Comparison of ENCODE assay signal across 1 cellular context in the genomic region with DNA sequence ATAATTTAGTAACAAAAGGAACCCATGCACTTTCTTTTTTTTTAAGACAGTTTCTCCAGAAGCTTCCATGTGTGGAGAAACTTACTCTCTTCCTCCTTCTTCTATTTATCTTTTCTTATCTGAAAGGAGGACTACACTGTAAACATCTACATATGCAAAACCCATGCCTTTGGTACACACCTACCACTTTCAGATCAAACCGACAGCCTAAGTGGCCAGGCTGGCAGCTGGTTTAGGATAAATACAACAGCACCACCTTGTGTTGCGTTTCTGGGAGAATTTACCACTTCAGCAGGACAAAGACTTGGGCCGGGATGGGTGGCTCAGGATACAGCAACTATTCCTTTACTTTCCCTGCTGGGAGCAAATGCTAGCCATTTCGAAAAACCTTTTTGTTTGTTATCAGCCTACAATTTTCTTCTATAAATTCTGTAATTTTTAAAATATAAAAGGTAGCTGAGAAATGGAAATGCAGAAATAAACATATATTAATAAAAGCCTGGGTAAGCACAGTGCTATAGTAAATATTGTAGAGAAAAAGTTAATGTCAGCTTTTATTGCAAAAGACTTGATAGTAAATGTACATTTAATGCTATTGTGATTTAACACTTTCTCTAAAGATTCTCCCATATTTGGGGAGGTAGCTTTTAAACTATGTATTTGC.
TF ChIP-seq lines count a peak whose summit lies in the region.

No MANE protein-coding gene starts in this region.

TF ChIP-seq in HepG2, 621 proteins besides CTCF, POLR2A, EP300 and RAD21 (continued from another document):
- TF ChIP-seq SALL1 (CRISPR knock-in tag; IDR thresholded peaks at IDR 0.05): peak; percentile 53
- no peak for TF ChIP-seq DPF2 (CRISPR knock-in tag; IDR thresholded peaks at IDR 0.05; ENCODE audit: borderline replicate concordance, low read depth)
- TF ChIP-seq, protein P1, sequence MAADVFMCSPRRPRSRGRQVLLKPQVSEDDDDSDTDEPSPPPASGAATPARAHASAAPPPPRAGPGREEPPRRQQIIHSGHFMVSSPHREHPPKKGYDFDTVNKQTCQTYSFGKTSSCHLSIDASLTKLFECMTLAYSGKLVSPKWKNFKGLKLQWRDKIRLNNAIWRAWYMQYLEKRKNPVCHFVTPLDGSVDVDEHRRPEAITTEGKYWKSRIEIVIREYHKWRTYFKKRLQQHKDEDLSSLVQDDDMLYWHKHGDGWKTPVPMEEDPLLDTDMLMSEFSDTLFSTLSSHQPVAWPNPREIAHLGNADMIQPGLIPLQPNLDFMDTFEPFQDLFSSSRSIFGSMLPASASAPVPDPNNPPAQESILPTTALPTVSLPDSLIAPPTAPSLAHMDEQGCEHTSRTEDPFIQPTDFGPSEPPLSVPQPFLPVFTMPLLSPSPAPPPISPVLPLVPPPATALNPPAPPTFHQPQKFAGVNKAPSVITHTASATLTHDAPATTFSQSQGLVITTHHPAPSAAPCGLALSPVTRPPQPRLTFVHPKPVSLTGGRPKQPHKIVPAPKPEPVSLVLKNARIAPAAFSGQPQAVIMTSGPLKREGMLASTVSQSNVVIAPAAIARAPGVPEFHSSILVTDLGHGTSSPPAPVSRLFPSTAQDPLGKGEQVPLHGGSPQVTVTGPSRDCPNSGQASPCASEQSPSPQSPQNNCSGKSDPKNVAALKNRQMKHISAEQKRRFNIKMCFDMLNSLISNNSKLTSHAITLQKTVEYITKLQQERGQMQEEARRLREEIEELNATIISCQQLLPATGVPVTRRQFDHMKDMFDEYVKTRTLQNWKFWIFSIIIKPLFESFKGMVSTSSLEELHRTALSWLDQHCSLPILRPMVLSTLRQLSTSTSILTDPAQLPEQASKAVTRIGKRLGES (CRISPR knock-in tag; IDR thresholded peaks at IDR 0.05; ENCODE audit: borderline replicate concordance): no peak
- no peak for TF ChIP-seq POLR2AphosphoS5 (IDR thresholded peaks at IDR 0.05; ENCODE audit: low read depth, low read length)
- no peak for TF ChIP-seq SRSF1 (optimal IDR thresholded peaks at IDR 0.05; ENCODE audit: low read depth, low read length)
- TF ChIP-seq, protein P2, sequence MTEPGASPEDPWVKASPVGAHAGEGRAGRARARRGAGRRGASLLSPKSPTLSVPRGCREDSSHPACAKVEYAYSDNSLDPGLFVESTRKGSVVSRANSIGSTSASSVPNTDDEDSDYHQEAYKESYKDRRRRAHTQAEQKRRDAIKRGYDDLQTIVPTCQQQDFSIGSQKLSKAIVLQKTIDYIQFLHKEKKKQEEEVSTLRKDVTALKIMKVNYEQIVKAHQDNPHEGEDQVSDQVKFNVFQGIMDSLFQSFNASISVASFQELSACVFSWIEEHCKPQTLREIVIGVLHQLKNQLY (CRISPR knock-in tag; IDR thresholded peaks at IDR 0.05): no peak
- TF ChIP-seq, protein P3, sequence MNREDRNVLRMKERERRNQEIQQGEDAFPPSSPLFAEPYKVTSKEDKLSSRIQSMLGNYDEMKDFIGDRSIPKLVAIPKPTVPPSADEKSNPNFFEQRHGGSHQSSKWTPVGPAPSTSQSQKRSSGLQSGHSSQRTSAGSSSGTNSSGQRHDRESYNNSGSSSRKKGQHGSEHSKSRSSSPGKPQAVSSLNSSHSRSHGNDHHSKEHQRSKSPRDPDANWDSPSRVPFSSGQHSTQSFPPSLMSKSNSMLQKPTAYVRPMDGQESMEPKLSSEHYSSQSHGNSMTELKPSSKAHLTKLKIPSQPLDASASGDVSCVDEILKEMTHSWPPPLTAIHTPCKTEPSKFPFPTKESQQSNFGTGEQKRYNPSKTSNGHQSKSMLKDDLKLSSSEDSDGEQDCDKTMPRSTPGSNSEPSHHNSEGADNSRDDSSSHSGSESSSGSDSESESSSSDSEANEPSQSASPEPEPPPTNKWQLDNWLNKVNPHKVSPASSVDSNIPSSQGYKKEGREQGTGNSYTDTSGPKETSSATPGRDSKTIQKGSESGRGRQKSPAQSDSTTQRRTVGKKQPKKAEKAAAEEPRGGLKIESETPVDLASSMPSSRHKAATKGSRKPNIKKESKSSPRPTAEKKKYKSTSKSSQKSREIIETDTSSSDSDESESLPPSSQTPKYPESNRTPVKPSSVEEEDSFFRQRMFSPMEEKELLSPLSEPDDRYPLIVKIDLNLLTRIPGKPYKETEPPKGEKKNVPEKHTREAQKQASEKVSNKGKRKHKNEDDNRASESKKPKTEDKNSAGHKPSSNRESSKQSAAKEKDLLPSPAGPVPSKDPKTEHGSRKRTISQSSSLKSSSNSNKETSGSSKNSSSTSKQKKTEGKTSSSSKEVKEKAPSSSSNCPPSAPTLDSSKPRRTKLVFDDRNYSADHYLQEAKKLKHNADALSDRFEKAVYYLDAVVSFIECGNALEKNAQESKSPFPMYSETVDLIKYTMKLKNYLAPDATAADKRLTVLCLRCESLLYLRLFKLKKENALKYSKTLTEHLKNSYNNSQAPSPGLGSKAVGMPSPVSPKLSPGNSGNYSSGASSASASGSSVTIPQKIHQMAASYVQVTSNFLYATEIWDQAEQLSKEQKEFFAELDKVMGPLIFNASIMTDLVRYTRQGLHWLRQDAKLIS (CRISPR knock-in tag; IDR thresholded peaks at IDR 0.05): no peak
- no peak for TF ChIP-seq CREB1 (IDR thresholded peaks at IDR 0.05)
- no peak for TF ChIP-seq CREB1 (CRISPR knock-in tag; IDR thresholded peaks at IDR 0.05)
- TF ChIP-seq TOPORS (CRISPR knock-in tag; IDR thresholded peaks at IDR 0.05): no peak
- TF ChIP-seq ZNF749 (CRISPR knock-in tag; IDR thresholded peaks at IDR 0.05; ENCODE audit: borderline replicate concordance): no peak
- 0 out of 2 replicates have a peak, but pooled peaks have one; percentile 53 for TF ChIP-seq CBX5 (CRISPR knock-in tag; IDR thresholded peaks at IDR 0.05; ENCODE audit: borderline replicate concordance)
- no peak for TF ChIP-seq GABPA (IDR thresholded peaks at IDR 0.05; ENCODE audit: low read depth, low read length)
- peak; percentile 14; the same call in 1 of the 2 replicates for TF ChIP-seq GABPA (CRISPR knock-in tag; IDR thresholded peaks at IDR 0.05; ENCODE audit: low read depth)
- TF ChIP-seq ETV5 (CRISPR knock-in tag; IDR thresholded peaks at IDR 0.05; ENCODE audit: borderline replicate concordance): peak; percentile 31; the same call in 1 of the 2 replicates
- TF ChIP-seq KAT8 (CRISPR knock-in tag; IDR thresholded peaks at IDR 0.05): 0 out of 2 replicates have a peak, but pooled peaks have one; percentile 30
- TF ChIP-seq SMARCC2 (IDR thresholded peaks at IDR 0.05): no peak
- TF ChIP-seq PTBP1 (IDR thresholded peaks at IDR 0.05; ENCODE audit: low read depth, low read length, poor library complexity, severe bottlenecking): no peak
- no peak for TF ChIP-seq FOXP1 (IDR thresholded peaks at IDR 0.05)
- TF ChIP-seq FOXP1 (CRISPR knock-in tag; IDR thresholded peaks at IDR 0.05): peak; percentile 40; the same call in 1 of the 2 replicates
- TF ChIP-seq, protein P4, sequence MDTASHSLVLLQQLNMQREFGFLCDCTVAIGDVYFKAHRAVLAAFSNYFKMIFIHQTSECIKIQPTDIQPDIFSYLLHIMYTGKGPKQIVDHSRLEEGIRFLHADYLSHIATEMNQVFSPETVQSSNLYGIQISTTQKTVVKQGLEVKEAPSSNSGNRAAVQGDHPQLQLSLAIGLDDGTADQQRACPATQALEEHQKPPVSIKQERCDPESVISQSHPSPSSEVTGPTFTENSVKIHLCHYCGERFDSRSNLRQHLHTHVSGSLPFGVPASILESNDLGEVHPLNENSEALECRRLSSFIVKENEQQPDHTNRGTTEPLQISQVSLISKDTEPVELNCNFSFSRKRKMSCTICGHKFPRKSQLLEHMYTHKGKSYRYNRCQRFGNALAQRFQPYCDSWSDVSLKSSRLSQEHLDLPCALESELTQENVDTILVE (CRISPR knock-in tag; IDR thresholded peaks at IDR 0.05): 0 out of 2 replicates have a peak, but pooled peaks have one; percentile 71
- TF ChIP-seq HNRNPLL (IDR thresholded peaks at IDR 0.05; ENCODE audit: low read depth, low read length, poor library complexity, severe bottlenecking): no peak
- TF ChIP-seq ZNF160 (CRISPR knock-in tag; IDR thresholded peaks at IDR 0.05): no peak
- peak; percentile 22 for TF ChIP-seq ASH2L (IDR thresholded peaks at IDR 0.05; ENCODE audit: insufficient read length, low read depth, low read length)
- TF ChIP-seq BRD4 (CRISPR knock-in tag; IDR thresholded peaks at IDR 0.05): no peak
- no peak for TF ChIP-seq ZNF720 (CRISPR knock-in tag; IDR thresholded peaks at IDR 0.05)
- TF ChIP-seq ZFP62 (CRISPR knock-in tag; IDR thresholded peaks at IDR 0.05): no peak
- no peak for TF ChIP-seq TCF7 (IDR thresholded peaks at IDR 0.05; ENCODE audit: low read depth)
- no peak for TF ChIP-seq ZKSCAN8 (CRISPR knock-in tag; IDR thresholded peaks at IDR 0.05; ENCODE audit: borderline replicate concordance)
- TF ChIP-seq, protein P5, sequence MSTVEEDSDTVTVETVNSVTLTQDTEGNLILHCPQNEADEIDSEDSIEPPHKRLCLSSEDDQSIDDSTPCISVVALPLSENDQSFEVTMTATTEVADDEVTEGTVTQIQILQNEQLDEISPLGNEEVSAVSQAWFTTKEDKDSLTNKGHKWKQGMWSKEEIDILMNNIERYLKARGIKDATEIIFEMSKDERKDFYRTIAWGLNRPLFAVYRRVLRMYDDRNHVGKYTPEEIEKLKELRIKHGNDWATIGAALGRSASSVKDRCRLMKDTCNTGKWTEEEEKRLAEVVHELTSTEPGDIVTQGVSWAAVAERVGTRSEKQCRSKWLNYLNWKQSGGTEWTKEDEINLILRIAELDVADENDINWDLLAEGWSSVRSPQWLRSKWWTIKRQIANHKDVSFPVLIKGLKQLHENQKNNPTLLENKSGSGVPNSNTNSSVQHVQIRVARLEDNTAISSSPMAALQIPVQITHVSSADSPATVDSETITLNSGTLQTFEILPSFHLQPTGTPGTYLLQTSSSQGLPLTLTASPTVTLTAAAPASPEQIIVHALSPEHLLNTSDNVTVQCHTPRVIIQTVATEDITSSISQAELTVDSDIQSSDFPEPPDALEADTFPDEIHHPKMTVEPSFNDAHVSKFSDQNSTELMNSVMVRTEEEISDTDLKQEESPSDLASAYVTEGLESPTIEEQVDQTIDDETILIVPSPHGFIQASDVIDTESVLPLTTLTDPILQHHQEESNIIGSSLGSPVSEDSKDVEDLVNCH (CRISPR knock-in tag; IDR thresholded peaks at IDR 0.05): no peak
- TF ChIP-seq BHLHE40 (IDR thresholded peaks at IDR 0.05; ENCODE audit: low read length): no peak
- no peak for TF ChIP-seq HCFC1 (IDR thresholded peaks at IDR 0.05; ENCODE audit: low read depth, low read length)
- TF ChIP-seq TMF1 (CRISPR knock-in tag; IDR thresholded peaks at IDR 0.05; ENCODE audit: low read depth): no peak
- TF ChIP-seq NR2F6 (IDR thresholded peaks at IDR 0.05): no peak
- no peak for TF ChIP-seq NR2F6 (CRISPR knock-in tag; IDR thresholded peaks at IDR 0.05)
- TF ChIP-seq HDAC2 (CRISPR knock-in tag; IDR thresholded peaks at IDR 0.05): peak; percentile 15; the same call in 1 of the 2 replicates
- no peak; the same call in 1 of the 2 replicates for TF ChIP-seq FOXK1 (CRISPR knock-in tag; IDR thresholded peaks at IDR 0.05; ENCODE audit: borderline replicate concordance, low read depth)
- TF ChIP-seq ZFP36 (IDR thresholded peaks at IDR 0.05; ENCODE audit: borderline replicate concordance, low read depth, low read length, partially characterized antibody): no peak
- no peak for TF ChIP-seq HOXA3 (CRISPR knock-in tag; IDR thresholded peaks at IDR 0.05)
- peak; percentile 22; the same call in 1 of the 2 replicates for TF ChIP-seq BCL6 (CRISPR knock-in tag; IDR thresholded peaks at IDR 0.05)
- no peak for TF ChIP-seq KDM2A (CRISPR knock-in tag; IDR thresholded peaks at IDR 0.05; ENCODE audit: borderline replicate concordance, low read depth)
- no peak for TF ChIP-seq MTF2 (CRISPR knock-in tag; IDR thresholded peaks at IDR 0.05; ENCODE audit: borderline replicate concordance)
- TF ChIP-seq, protein P6, sequence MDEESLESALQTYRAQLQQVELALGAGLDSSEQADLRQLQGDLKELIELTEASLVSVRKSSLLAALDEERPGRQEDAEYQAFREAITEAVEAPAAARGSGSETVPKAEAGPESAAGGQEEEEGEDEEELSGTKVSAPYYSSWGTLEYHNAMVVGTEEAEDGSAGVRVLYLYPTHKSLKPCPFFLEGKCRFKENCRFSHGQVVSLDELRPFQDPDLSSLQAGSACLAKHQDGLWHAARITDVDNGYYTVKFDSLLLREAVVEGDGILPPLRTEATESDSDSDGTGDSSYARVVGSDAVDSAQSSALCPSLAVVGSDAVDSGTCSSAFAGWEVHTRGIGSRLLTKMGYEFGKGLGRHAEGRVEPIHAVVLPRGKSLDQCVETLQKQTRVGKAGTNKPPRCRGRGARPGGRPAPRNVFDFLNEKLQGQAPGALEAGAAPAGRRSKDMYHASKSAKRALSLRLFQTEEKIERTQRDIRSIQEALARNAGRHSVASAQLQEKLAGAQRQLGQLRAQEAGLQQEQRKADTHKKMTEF (CRISPR knock-in tag; IDR thresholded peaks at IDR 0.05): peak; percentile 43; the same call in 1 of the 2 replicates
- TF ChIP-seq, protein P7, sequence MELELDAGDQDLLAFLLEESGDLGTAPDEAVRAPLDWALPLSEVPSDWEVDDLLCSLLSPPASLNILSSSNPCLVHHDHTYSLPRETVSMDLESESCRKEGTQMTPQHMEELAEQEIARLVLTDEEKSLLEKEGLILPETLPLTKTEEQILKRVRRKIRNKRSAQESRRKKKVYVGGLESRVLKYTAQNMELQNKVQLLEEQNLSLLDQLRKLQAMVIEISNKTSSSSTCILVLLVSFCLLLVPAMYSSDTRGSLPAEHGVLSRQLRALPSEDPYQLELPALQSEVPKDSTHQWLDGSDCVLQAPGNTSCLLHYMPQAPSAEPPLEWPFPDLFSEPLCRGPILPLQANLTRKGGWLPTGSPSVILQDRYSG (CRISPR knock-in tag; IDR thresholded peaks at IDR 0.05): no peak
